In genomic region chr6:1067346-1067745, GRCh38 we compare ENCODE assay signal across 19 cellular contexts.
"Had no signal": no experiment of that assay in that cellular context is flagged by ENCODE, and none has a peak within 500 bp of the region (broad histone marks: within the 10 kb centered on the region; RNA-seq: fewer than 3 reads in every experiment).

No MANE protein-coding gene starts in this region.

- DNase-seq: Karpas-422, KG1, MG63, NCI-H1092, NCI-H1436, NCI-H187, NCI-H2029, NCI-H2081 treated with DMSO at 0.1 percent for 48 hours, NCI-H2171, NCI-H446, NCI-H510A, NCI-H524 treated with DMSO at 0.1 percent for 48 hours, NCI-H69, NCI-H774, Right ventricle myocardium superior, RPMI8226, SIG-M5 had no signal

- H3K36me3 ChIP-seq: MG63, SJSA1 had no signal

- H3K27ac ChIP-seq: SJSA1, SK-N-MC had no signal

- H3K9me3 ChIP-seq: MG63, SJSA1 had no signal

- H3K4me3 ChIP-seq: MG63, SJSA1, SK-N-MC had no signal

- H3K27me3 ChIP-seq: MG63, SJSA1 had no signal
